8 cellular contexts compared by ENCODE assay signal in the genomic region with DNA sequence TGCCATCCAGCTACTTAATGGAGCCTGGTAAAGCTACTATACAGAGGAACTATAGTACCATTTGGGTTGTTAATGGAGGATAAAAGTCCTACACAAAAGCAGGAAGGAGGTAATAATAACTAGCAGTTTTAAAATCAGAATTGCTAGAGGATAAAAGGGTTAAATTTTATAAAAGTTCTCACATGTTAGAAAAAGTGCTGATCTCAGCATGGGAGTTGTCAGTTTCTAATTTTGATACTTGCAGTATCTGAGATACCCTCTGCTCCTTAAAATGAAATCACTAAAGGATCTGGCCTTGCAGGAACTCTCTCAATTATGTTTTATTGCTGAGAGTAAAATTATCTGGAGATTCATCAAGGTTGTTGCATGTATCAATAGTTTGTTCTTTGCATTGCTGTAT.
"Had no signal": no experiment of that assay in that cellular context is flagged by ENCODE, and none has a peak within 500 bp of the region (broad histone marks: within the 10 kb centered on the region; RNA-seq: fewer than 3 reads in every experiment).

No MANE protein-coding gene starts in this region.

- H3K27ac ChIP-seq: HL-60 had no signal

- H3K4me3 ChIP-seq: GM23338, HAP-1 had no signal

- H3K36me3 Mint-ChIP-seq: IgD-negative memory B cell had no signal

- H3K4me1 ChIP-seq: HAP-1 had no signal

- H3K4me3 Mint-ChIP-seq: GM23338, HFFc6, IgD-negative memory B cell had no signal

- H3K36me3 ChIP-seq: HAP-1 had no signal

- H3K9me3 ChIP-seq: HAP-1 had no signal

- H3K27ac Mint-ChIP-seq: GM23338, HFFc6, IgD-negative memory B cell had no signal

- H2AFZ ChIP-seq: GM23338 had no signal

- DNase-seq: H7, HFFc6, KG1 had no signal

- H3K27me3 Mint-ChIP-seq: IgD-negative memory B cell had no signal

- ATAC-seq: GM23338, HCT116 had no signal

- H3K4me1 Mint-ChIP-seq: IgD-negative memory B cell had no signal

- H3K4me2 ChIP-seq: GM23338 had no signal
